Comparison of ENCODE assay signal across 8 cellular contexts in genomic region chr22:29727248-29727551, GRCh38. TPM values are rescaled to one million over a fixed set of nuclear protein-coding genes. Genes with fewer than 3 reads are reported as not detected.
DNase-seq lines count a peak whose midpoint lies in the region; ATAC-seq and TF ChIP-seq lines count a peak whose summit lies in the region.

No MANE protein-coding gene starts in this region.

- H3K27ac Mint-ChIP-seq in activated CD8-positive, alpha-beta T cell treated with anti-CD3 and anti-CD28 coated beads for 36 hours: no peak overlapping the region

- H3K4me3 ChIP-seq in HCT116 (replicated peaks in 1 of 2; ENCODE audit: low read depth in 1 of 2, low read length in 2 of 2): no peak overlapping the region
- H3K4me3 ChIP-seq in effector memory CD4-positive, alpha-beta T cell (ENCODE audit: insufficient read depth, low read depth, low read length, poor library complexity, severe bottlenecking): no peak overlapping the region
- no peak overlapping the region for H3K4me3 ChIP-seq in suprapubic skin

- no peaks in the 10 kb centered on the region for H3K4me1 Mint-ChIP-seq in activated CD8-positive, alpha-beta T cell treated with anti-CD3 and anti-CD28 coated beads for 36 hours (ENCODE audit: low read depth)

- no peaks in the 10 kb centered on the region for H3K36me3 Mint-ChIP-seq in activated CD8-positive, alpha-beta T cell treated with anti-CD3 and anti-CD28 coated beads for 36 hours (ENCODE audit: low read depth)

- H3K4me2 ChIP-seq in HCT116 (ENCODE audit: low read length): no peak overlapping the region

- 6% methylated on average over 3 of the region's 12 CpGs for WGBS in suprapubic skin

- no peaks in the 10 kb centered on the region for H3K9me3 Mint-ChIP-seq in activated CD8-positive, alpha-beta T cell treated with anti-CD3 and anti-CD28 coated beads for 36 hours

- H3K9me3 ChIP-seq in HCT116 (ENCODE audit: control insufficient read depth in 1 of 2, insufficient read depth in 1 of 2, low read depth in 1 of 2, low read length in 2 of 2) (no peaks in the 10 kb centered on the region), suprapubic skin (no peaks in the 10 kb centered on the region)
- H3K9me3 ChIP-seq in effector memory CD4-positive, alpha-beta T cell (ENCODE audit: control insufficient read depth, low read length): no peaks in the 10 kb centered on the region

- RAD21 ChIA-PET in HCT116 (lab: Charles Lee; ENCODE audit: low non-redundant PET in 1 of 2, low total read pairs in 2 of 2, uncharacterized antibody in 2 of 2, unreplicated experiment in 2 of 2): no interaction called here

- H4K20me1 ChIP-seq in HCT116 (ENCODE audit: insufficient read depth): no peaks in the 10 kb centered on the region

- POLR2A ChIA-PET in HCT116 (lab: Charles Lee): no interaction called here
- POLR2A ChIA-PET in activated CD8-positive, alpha-beta T cell treated with anti-CD3 and anti-CD28 coated beads for 36 hours (lab: Charles Lee): no interaction called here

- peak; percentile 64 for TF ChIP-seq RAD21 in HCT116 (IDR thresholded peaks at IDR 0.05; ENCODE audit: low read depth)

- H2AFZ ChIP-seq in HCT116 (ENCODE audit: low read depth, low read length, poor library complexity, severe bottlenecking): no peak overlapping the region

- no peak overlapping the region for H3K4me3 Mint-ChIP-seq in activated CD8-positive, alpha-beta T cell treated with anti-CD3 and anti-CD28 coated beads for 36 hours

- DNase-seq in AG09319 (ENCODE audit: extremely low read depth, low read depth): no peak
- DNase-seq in HCT116 (ENCODE audit: low read depth, low spot score): no peak
- peak; percentile 47 for DNase-seq in activated CD8-positive, alpha-beta T cell treated with anti-CD3 and anti-CD28 coated beads for 36 hours
- DNase-seq in iris pigment epithelial cell (ENCODE audit: low read depth): peak; percentile 39
- DNase-seq in effector memory CD4-positive, alpha-beta T cell: no peak
- no peak for DNase-seq in superior temporal gyrus (ENCODE audit: extremely low spot score)
- no peak for DNase-seq in suprapubic skin (ENCODE audit: low spot score in 2 of 2)
- DNase-seq in stimulated activated CD4-positive, alpha-beta T cell treated with anti-CD3 and anti-CD28 coated beads, Interleukin-1b, Interleukin-23, amount 100 ng/mL, for 48 hours: no peak

- no peak for TF ChIP-seq POLR2A in HCT116 (IDR thresholded peaks at IDR 0.05; ENCODE audit: borderline replicate concordance, extremely low read depth, insufficient read depth, insufficient read length)
- no peak for TF ChIP-seq POLR2A in suprapubic skin (IDR thresholded peaks at IDR 0.05)

- no peaks in the 10 kb centered on the region for H3K79me2 ChIP-seq in HCT116 (ENCODE audit: insufficient read depth, low read length)

- intact Hi-C loops in HCT116 (cut with micrococcal nuclease): no loop called here
- intact Hi-C loops in activated CD8-positive, alpha-beta T cell treated with anti-CD3 and anti-CD28 coated beads for 36 hours (cut with micrococcal nuclease): no loop called here

- no TSS peak for BruUV-seq in HCT116 (replicated peaks; lab: Mats Ljungman, UMichigan)

- H3K27ac ChIP-seq in HCT116 (ENCODE audit: low read depth, low read length): no peak overlapping the region
- H3K27ac ChIP-seq in effector memory CD4-positive, alpha-beta T cell (ENCODE audit: insufficient read depth, low read length, poor library complexity, severe bottlenecking): no peak overlapping the region
- H3K27ac ChIP-seq in suprapubic skin: no peak overlapping the region

- H3K4me1 ChIP-seq in HCT116 (ENCODE audit: control insufficient read depth in 1 of 2, insufficient read depth in 2 of 2, low read length in 2 of 2): peaks cover 0 to 8% of the 10 kb centered on the region in 2 experiments; a peak in 2 of 4 replicates
- no peaks in the 10 kb centered on the region for H3K4me1 ChIP-seq in effector memory CD4-positive, alpha-beta T cell (ENCODE audit: control insufficient read depth, insufficient read depth, low read length, poor library complexity, severe bottlenecking)
- no peaks in the 10 kb centered on the region for H3K4me1 ChIP-seq in suprapubic skin

- CTCF ChIA-PET in HCT116 (lab: Charles Lee): interaction anchor here (0.6 to 1.2 kb wide), 3 partner anchors 278 to 552 kb away, joined by 3 to 6 read pairs (median 4); no protein-coding TSS in a partner anchor
- CTCF ChIA-PET in activated CD8-positive, alpha-beta T cell treated with anti-CD3 and anti-CD28 coated beads for 36 hours (lab: Charles Lee): no interaction called here

- no peaks in the 10 kb centered on the region for H3K9me2 ChIP-seq in HCT116 (ENCODE audit: insufficient read depth)

- TF ChIP-seq CTCF in AG09319 (IDR thresholded peaks at IDR 0.05; ENCODE audit: low read depth, low read length): peak; percentile 44
- TF ChIP-seq CTCF in HCT116 (IDR thresholded peaks at IDR 0.05 in 2 of 3, conservative IDR thresholded peaks at IDR 0.05 in 1 of 3; ENCODE audit: borderline replicate concordance in 1 of 3, insufficient read depth in 1 of 3, low read depth in 2 of 3, low read length in 2 of 3): peak in 2 of 3 experiments; percentile 25 to 27; a peak in 3 of 6 replicates
- no peak for TF ChIP-seq CTCF in activated CD8-positive, alpha-beta T cell treated with anti-CD3 and anti-CD28 coated beads for 36 hours (IDR thresholded peaks at IDR 0.05)
- TF ChIP-seq CTCF in suprapubic skin (IDR thresholded peaks at IDR 0.05): peak in 1 of 2 donors; percentile 21

- H3K9ac ChIP-seq in HCT116 (ENCODE audit: low read length): no peak overlapping the region

- H3K36me3 ChIP-seq in HCT116 (ENCODE audit: control insufficient read depth in 1 of 2, insufficient read depth in 2 of 2, low read length in 2 of 2) (no peaks in the 10 kb centered on the region), suprapubic skin (peaks cover 13% of the 10 kb centered on the region)
- H3K36me3 ChIP-seq in effector memory CD4-positive, alpha-beta T cell (ENCODE audit: control insufficient read depth, insufficient read depth, low read length): no peaks in the 10 kb centered on the region

- no peaks in the 10 kb centered on the region for H3K27me3 ChIP-seq in HCT116 (ENCODE audit: insufficient read depth, low read length)
- H3K27me3 ChIP-seq in effector memory CD4-positive, alpha-beta T cell (replicated peaks; ENCODE audit: control insufficient read depth, insufficient read depth, low read length, poor library complexity, severe bottlenecking): no peaks in the 10 kb centered on the region
- H3K27me3 ChIP-seq in suprapubic skin: peaks cover 16% of the 10 kb centered on the region

- peak; percentile 79 for ATAC-seq in HCT116
- ATAC-seq in activated CD8-positive, alpha-beta T cell treated with anti-CD3 and anti-CD28 coated beads for 36 hours: peak; percentile 56

- peaks cover 2% of the 10 kb centered on the region for H3K27me3 Mint-ChIP-seq in activated CD8-positive, alpha-beta T cell treated with anti-CD3 and anti-CD28 coated beads for 36 hours

- TF ChIP-seq EP300 in suprapubic skin (IDR thresholded peaks at IDR 0.05): no peak

TF ChIP-seq in HCT116, 20 proteins besides CTCF, POLR2A, EP300 and RAD21:
- TF ChIP-seq, protein P1, sequence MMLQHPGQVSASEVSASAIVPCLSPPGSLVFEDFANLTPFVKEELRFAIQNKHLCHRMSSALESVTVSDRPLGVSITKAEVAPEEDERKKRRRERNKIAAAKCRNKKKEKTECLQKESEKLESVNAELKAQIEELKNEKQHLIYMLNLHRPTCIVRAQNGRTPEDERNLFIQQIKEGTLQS (IDR thresholded peaks at IDR 0.05): no peak
- peak; percentile 1 for TF ChIP-seq TCF7L2 (IDR thresholded peaks at IDR 0.05; ENCODE audit: borderline replicate concordance, extremely low read depth, insufficient read depth, insufficient read length)

RNA-seq across cellular contexts. Expression of gene CABP7, which starts 7.4 kb away (rescaled TPM):
- not detected for total RNA-seq in HCT116 (2021; ENCODE audit: unreplicated experiment)
- 0.04 and 0.07 TPM in 2 replicates for polyA plus RNA-seq in HCT116 (2012)
- total RNA-seq in activated CD8-positive, alpha-beta T cell treated with anti-CD3 and anti-CD28 coated beads for 36 hours: under 1 TPM in 1 of 2 experiments, not detected in 1; 0.09 TPM
- total RNA-seq in suprapubic skin: under 1 TPM in 1 of 4 donors, not detected in 3; 0.48 TPM

RNA-seq across cellular contexts. Expression of gene ZMAT5, which starts 39.6 kb away (rescaled TPM):
- 16.0 TPM for total RNA-seq in HCT116 (2021; ENCODE audit: unreplicated experiment)
- polyA plus RNA-seq in HCT116 (2012): 18.2 and 20.0 TPM in 2 replicates
- 10 to 100 TPM; 18.5 to 18.7 TPM for total RNA-seq in activated CD8-positive, alpha-beta T cell treated with anti-CD3 and anti-CD28 coated beads for 36 hours
- total RNA-seq in suprapubic skin: 10 to 100 TPM; 16.3 to 28.2 (median 23.1) TPM

RNA-seq across cellular contexts. Expression of gene UQCR10, which starts 40.0 kb away (rescaled TPM):
- 119 TPM for total RNA-seq in HCT116 (2021; ENCODE audit: unreplicated experiment)
- polyA plus RNA-seq in HCT116 (2012): 184 and 198 TPM in 2 replicates
- 100 to 1,000 TPM in 1 of 2 experiments, 10 to 100 TPM in 1; 92.4 to 105 TPM for total RNA-seq in activated CD8-positive, alpha-beta T cell treated with anti-CD3 and anti-CD28 coated beads for 36 hours
- total RNA-seq in suprapubic skin: 10 to 100 TPM; 33.6 to 85.7 (median 66.8) TPM

Comparison
In these comparisons a context has a peak if more than half of its experiments do, and no peak if none do; other contexts are left out.
1. DNase-seq: peak in activated CD8-positive, alpha-beta T cell treated with anti-CD3 and anti-CD28 coated beads for 36 hours (single experiment) and iris pigment epithelial cell (single experiment); none in AG09319 (single experiment), HCT116 (single experiment), effector memory CD4-positive, alpha-beta T cell (0 of 3), superior temporal gyrus (single experiment), suprapubic skin (0 of 2) and stimulated activated CD4-positive, alpha-beta T cell treated with anti-CD3 and anti-CD28 coated beads, Interleukin-1b, Interleukin-23, amount 100 ng/mL, for 48 hours (single experiment).